In the genomic region with DNA sequence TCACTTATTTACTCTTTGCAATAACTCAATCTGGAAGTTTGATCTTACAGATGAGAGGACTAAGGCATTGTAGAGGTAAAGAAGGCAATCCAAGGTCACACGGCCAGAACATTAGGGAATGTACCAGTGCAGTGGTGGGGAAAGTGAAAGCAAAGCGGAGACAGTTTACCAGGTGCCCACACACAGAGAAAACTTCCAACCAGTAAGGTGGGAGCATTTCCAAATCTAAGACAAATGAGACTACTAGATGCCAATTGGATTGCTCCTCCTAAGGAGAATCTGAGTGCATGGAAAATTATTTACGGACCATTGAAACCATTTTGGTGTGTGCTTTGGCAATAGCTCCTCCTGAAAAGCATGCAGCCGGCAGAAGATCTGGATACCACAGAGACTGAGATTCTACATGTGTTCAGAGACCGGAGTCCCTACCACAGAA, we compare ENCODE assay signal across 22 cellular contexts. TPM values are rescaled to one million over a fixed set of nuclear protein-coding genes. Genes with fewer than 3 reads are reported as not detected.
DNase-seq lines count a peak whose midpoint lies in the region; ATAC-seq and TF ChIP-seq lines count a peak whose summit lies in the region.
"Had no signal": no experiment of that assay in that cellular context is flagged by ENCODE, and none has a peak within 500 bp of the region (broad histone marks: within the 10 kb centered on the region; RNA-seq: fewer than 3 reads in every experiment).

No MANE protein-coding gene starts in this region.

- ATAC-seq in omental fat pad (ENCODE audit: low FRiP score), result peak; percentile 42
- no peak for ATAC-seq in HG03108 (IDR thresholded peaks at IDR 0.05; ENCODE audit: unreplicated experiment)
- no peak for ATAC-seq in SK-N-SH treated with all-trans-retinoic acid at 6 μM for 48 hours
- ATAC-seq: activated CD8-positive, alpha-beta T cell treated with anti-CD3 and anti-CD28 coated beads for 36 hours; gastroesophageal sphincter had no signal

- H3K4me3 ChIP-seq in AG10803 (ENCODE audit: low read length), result peak overlapping the region; percentile 30
- H3K4me3 ChIP-seq in endocrine pancreas (ENCODE audit: control insufficient read depth, insufficient read depth, low read length), result peak overlapping the region; percentile 64
- H3K4me3 ChIP-seq: gastroesophageal sphincter had no signal

- CTCF ChIA-PET in RWPE1 (lab: Yijun Ruan, JAX), result no interaction called here

- POLR2A ChIA-PET in RWPE1 (lab: Yijun Ruan, JAX; ENCODE audit: low non-redundant PET), result no interaction called here

- DNase-seq in AG10803 (ENCODE audit: low read depth) (peak; percentile 19), RWPE1 (ENCODE audit: low spot score) (no peak), omental fat pad (ENCODE audit: low spot score) (no peak), glomerular visceral epithelial cell (ENCODE audit: extremely low spot score) (no peak), mesenteric fat pad (ENCODE audit: low spot score) (no peak)
- DNase-seq: 8988T; activated CD8-positive, alpha-beta T cell treated with anti-CD3 and anti-CD28 coated beads for 36 hours; activated naive CD4-positive, alpha-beta T cell; amniotic stem cell; erythroblast; KG1; kidney; NCI-H187 treated with DMSO at 0.1 percent for 48 hours; NCI-H226; substantia nigra; T1000 had no signal

- TF ChIP-seq CTCF in AG10803 (conservative IDR thresholded peaks at IDR 0.05; ENCODE audit: low read length), result no peak
- no peak for TF ChIP-seq CTCF in RWPE1 (conservative IDR thresholded peaks at IDR 0.05; ENCODE audit: low read depth)
- no peak for TF ChIP-seq CTCF in omental fat pad (IDR thresholded peaks at IDR 0.05)

- H3K27me3 ChIP-seq in endocrine pancreas (ENCODE audit: control insufficient read depth, insufficient read depth, low read length), result no peaks in the 10 kb centered on the region
- H3K27me3 ChIP-seq: gastroesophageal sphincter had no signal

- no peak overlapping the region for H3K9ac ChIP-seq in endocrine pancreas (ENCODE audit: control insufficient read depth, insufficient read depth, low read length)

- H3K27ac ChIP-seq in RWPE1, result peak overlapping the region; percentile 85

- no peaks in the 10 kb centered on the region for H3K36me3 ChIP-seq in endocrine pancreas (ENCODE audit: control insufficient read depth, insufficient read depth, low read length)
- H3K36me3 ChIP-seq: gastroesophageal sphincter had no signal

- H3K4me1 ChIP-seq in endocrine pancreas (ENCODE audit: control insufficient read depth, insufficient read depth, low read length), result no peaks in the 10 kb centered on the region

- H3K9me3 ChIP-seq in endocrine pancreas (ENCODE audit: control insufficient read depth, low read length), result no peaks in the 10 kb centered on the region
- H3K9me3 ChIP-seq: gastroesophageal sphincter had no signal

TF ChIP-seq in SK-N-SH treated with all-trans-retinoic acid at 6 μM for 48 hours, 23 proteins besides CTCF, POLR2A, EP300 and RAD21 (continues in another document):
- TF ChIP-seq TOX (CRISPR knock-in tag; IDR thresholded peaks at IDR 0.05; ENCODE audit: borderline replicate concordance) (no peak), SNAI2 (CRISPR knock-in tag; IDR thresholded peaks at IDR 0.05) (no peak), BACH2 (CRISPR knock-in tag; IDR thresholded peaks at IDR 0.05; ENCODE audit: borderline replicate concordance) (no peak), ZNF8 (CRISPR knock-in tag; IDR thresholded peaks at IDR 0.05) (no peak), ZFP3 (CRISPR knock-in tag; IDR thresholded peaks at IDR 0.05) (no peak), PPARA (CRISPR knock-in tag; IDR thresholded peaks at IDR 0.05; ENCODE audit: borderline replicate concordance) (no peak), TCF4 (CRISPR knock-in tag; IDR thresholded peaks at IDR 0.05; ENCODE audit: borderline replicate concordance) (no peak), ZNF565 (CRISPR knock-in tag; conservative IDR thresholded peaks at IDR 0.05; ENCODE audit: low read depth) (no peak), CSDC2 (CRISPR knock-in tag; IDR thresholded peaks at IDR 0.05) (no peak), ZFP30 (CRISPR knock-in tag; IDR thresholded peaks at IDR 0.05) (no peak)
- TF ChIP-seq, protein P1, sequence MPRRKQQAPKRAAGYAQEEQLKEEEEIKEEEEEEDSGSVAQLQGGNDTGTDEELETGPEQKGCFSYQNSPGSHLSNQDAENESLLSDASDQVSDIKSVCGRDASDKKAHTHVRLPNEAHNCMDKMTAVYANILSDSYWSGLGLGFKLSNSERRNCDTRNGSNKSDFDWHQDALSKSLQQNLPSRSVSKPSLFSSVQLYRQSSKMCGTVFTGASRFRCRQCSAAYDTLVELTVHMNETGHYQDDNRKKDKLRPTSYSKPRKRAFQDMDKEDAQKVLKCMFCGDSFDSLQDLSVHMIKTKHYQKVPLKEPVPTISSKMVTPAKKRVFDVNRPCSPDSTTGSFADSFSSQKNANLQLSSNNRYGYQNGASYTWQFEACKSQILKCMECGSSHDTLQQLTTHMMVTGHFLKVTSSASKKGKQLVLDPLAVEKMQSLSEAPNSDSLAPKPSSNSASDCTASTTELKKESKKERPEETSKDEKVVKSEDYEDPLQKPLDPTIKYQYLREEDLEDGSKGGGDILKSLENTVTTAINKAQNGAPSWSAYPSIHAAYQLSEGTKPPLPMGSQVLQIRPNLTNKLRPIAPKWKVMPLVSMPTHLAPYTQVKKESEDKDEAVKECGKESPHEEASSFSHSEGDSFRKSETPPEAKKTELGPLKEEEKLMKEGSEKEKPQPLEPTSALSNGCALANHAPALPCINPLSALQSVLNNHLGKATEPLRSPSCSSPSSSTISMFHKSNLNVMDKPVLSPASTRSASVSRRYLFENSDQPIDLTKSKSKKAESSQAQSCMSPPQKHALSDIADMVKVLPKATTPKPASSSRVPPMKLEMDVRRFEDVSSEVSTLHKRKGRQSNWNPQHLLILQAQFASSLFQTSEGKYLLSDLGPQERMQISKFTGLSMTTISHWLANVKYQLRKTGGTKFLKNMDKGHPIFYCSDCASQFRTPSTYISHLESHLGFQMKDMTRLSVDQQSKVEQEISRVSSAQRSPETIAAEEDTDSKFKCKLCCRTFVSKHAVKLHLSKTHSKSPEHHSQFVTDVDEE (CRISPR knock-in tag; IDR thresholded peaks at IDR 0.05), result no peak
- TF ChIP-seq, protein P2, sequence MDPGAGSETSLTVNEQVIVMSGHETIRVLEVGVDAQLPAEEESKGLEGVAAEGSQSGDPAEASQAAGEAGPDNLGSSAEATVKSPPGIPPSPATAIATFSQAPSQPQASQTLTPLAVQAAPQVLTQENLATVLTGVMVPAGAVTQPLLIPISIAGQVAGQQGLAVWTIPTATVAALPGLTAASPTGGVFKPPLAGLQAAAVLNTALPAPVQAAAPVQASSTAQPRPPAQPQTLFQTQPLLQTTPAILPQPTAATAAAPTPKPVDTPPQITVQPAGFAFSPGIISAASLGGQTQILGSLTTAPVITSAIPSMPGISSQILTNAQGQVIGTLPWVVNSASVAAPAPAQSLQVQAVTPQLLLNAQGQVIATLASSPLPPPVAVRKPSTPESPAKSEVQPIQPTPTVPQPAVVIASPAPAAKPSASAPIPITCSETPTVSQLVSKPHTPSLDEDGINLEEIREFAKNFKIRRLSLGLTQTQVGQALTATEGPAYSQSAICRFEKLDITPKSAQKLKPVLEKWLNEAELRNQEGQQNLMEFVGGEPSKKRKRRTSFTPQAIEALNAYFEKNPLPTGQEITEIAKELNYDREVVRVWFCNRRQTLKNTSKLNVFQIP (CRISPR knock-in tag; IDR thresholded peaks at IDR 0.05; ENCODE audit: borderline replicate concordance, low read depth), result no peak
- TF ChIP-seq, protein P3, sequence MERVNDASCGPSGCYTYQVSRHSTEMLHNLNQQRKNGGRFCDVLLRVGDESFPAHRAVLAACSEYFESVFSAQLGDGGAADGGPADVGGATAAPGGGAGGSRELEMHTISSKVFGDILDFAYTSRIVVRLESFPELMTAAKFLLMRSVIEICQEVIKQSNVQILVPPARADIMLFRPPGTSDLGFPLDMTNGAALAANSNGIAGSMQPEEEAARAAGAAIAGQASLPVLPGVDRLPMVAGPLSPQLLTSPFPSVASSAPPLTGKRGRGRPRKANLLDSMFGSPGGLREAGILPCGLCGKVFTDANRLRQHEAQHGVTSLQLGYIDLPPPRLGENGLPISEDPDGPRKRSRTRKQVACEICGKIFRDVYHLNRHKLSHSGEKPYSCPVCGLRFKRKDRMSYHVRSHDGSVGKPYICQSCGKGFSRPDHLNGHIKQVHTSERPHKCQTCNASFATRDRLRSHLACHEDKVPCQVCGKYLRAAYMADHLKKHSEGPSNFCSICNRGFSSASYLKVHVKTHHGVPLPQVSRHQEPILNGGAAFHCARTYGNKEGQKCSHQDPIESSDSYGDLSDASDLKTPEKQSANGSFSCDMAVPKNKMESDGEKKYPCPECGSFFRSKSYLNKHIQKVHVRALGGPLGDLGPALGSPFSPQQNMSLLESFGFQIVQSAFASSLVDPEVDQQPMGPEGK (CRISPR knock-in tag; IDR thresholded peaks at IDR 0.05; ENCODE audit: borderline replicate concordance), result no peak
- TF ChIP-seq, protein P4, sequence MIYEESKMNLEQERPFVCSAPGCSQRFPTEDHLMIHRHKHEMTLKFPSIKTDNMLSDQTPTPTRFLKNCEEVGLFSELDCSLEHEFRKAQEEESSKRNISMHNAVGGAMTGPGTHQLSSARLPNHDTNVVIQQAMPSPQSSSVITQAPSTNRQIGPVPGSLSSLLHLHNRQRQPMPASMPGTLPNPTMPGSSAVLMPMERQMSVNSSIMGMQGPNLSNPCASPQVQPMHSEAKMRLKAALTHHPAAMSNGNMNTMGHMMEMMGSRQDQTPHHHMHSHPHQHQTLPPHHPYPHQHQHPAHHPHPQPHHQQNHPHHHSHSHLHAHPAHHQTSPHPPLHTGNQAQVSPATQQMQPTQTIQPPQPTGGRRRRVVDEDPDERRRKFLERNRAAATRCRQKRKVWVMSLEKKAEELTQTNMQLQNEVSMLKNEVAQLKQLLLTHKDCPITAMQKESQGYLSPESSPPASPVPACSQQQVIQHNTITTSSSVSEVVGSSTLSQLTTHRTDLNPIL (CRISPR knock-in tag; IDR thresholded peaks at IDR 0.05; ENCODE audit: low read depth), result no peak
- TF ChIP-seq, protein P5, sequence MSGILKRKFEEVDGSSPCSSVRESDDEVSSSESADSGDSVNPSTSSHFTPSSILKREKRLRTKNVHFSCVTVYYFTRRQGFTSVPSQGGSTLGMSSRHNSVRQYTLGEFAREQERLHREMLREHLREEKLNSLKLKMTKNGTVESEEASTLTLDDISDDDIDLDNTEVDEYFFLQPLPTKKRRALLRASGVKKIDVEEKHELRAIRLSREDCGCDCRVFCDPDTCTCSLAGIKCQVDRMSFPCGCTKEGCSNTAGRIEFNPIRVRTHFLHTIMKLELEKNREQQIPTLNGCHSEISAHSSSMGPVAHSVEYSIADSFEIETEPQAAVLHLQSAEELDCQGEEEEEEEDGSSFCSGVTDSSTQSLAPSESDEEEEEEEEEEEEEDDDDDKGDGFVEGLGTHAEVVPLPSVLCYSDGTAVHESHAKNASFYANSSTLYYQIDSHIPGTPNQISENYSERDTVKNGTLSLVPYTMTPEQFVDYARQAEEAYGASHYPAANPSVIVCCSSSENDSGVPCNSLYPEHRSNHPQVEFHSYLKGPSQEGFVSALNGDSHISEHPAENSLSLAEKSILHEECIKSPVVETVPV (CRISPR knock-in tag; IDR thresholded peaks at IDR 0.05), result no peak

RNA-seq across cellular contexts. Expression of a gene that starts 34.9 kb away (rescaled TPM):
- total RNA-seq in omental fat pad (100 to 1,000 TPM in 2 of 4 donors, 10 to 100 TPM in 2; 33.1 to 299 (median 88.2) TPM), mesenteric fat pad (46.5 TPM)

RNA-seq across cellular contexts. Expression of a gene that starts 40.1 kb away (rescaled TPM):
- total RNA-seq in omental fat pad (under 1 TPM in 1 of 4 donors, not detected in 3; 0.56 TPM), mesenteric fat pad (not detected)
- total RNA-seq: activated CD8-positive, alpha-beta T cell treated with anti-CD3 and anti-CD28 coated beads for 36 hours; kidney; pulmonary artery endothelial cell; urinary bladder had no signal
